In the genomic region with DNA sequence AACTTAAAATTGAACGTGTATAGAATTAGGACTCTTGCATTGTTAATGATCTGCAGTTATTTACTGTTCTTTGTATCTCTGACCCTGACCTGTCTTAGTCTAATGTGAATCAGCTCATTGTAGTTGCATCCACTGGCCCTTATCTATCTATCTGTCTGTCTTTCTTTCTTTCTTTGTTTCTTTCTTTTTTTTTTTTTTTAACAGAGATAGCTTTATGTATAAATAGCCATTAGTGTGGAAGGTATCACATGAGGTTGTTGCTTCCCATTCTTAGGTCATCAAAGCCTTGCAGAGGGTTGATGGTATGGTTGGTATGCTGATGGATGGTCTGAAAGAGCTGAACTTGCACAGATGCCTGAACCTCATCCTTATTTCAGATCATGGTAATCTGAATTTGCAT, we compare ENCODE assay signal across 15 cellular contexts.
"Had no signal": no experiment of that assay in that cellular context is flagged by ENCODE, and none has a peak within 500 bp of the region (broad histone marks: within the 10 kb centered on the region; RNA-seq: fewer than 3 reads in every experiment).

No MANE protein-coding gene starts in this region.

- H3K27me3 ChIP-seq: ascending aorta, heart left ventricle, vagina had no signal

- DNase-seq: activated CD4-positive, alpha-beta T cell treated with anti-CD3 and anti-CD28 coated beads for 48 hours; activated CD8-positive, alpha-beta memory T cell treated with anti-CD3 and anti-CD28 coated beads, Interleukin-2, amount 50 U/mL, for 48 hours; activated CD8-positive, alpha-beta T cell treated with anti-CD3 and anti-CD28 coated beads, Interleukin-2, amount 10 ng/mL, durations not matched to agents 7 days and 5 days; activated naive CD4-positive, alpha-beta T cell; central memory CD4-positive, alpha-beta T cell; cortex of kidney; effector CD8-positive, alpha-beta T cell; foreskin fibroblast; heart left ventricle; kidney glomerular epithelial cell; retina had no signal

- H3K27ac ChIP-seq: ascending aorta, heart left ventricle, parathyroid adenoma, vagina had no signal

- H3K9ac ChIP-seq: parathyroid adenoma had no signal

- H2AFZ ChIP-seq: parathyroid adenoma had no signal

- H3K4me1 ChIP-seq: ascending aorta, heart left ventricle, vagina had no signal

- ATAC-seq: activated CD8-positive, alpha-beta T cell treated with anti-CD3 and anti-CD28 coated beads, Interleukin-2, amount 10 ng/mL, durations not matched to agents 7 days and 5 days; heart left ventricle; WTC11 had no signal

- H3K36me3 ChIP-seq: heart left ventricle, vagina had no signal

- H3K4me3 ChIP-seq: ascending aorta, heart left ventricle, vagina had no signal

- H3K9me3 ChIP-seq: ascending aorta, heart left ventricle, vagina had no signal
